In genomic region chr1:17165823-17166222, GRCh38 we compare ENCODE assay signal across 2 cellular contexts.
TF ChIP-seq lines count a peak whose summit lies in the region.

No MANE protein-coding gene starts in this region.

TF ChIP-seq in HepG2, 621 proteins besides CTCF, POLR2A, EP300 and RAD21:
- TF ChIP-seq HNRNPK (IDR thresholded peaks at IDR 0.05; ENCODE audit: low read depth, low read length, poor library complexity, severe bottlenecking) (peak; percentile 58), ZBTB2 (CRISPR knock-in tag; IDR thresholded peaks at IDR 0.05; ENCODE audit: low read depth) (no peak)
TF ChIP-seq in HepG2: peak in this region for 1.

TF ChIP-seq in H1, 55 proteins besides CTCF, POLR2A, EP300 and RAD21:
- no peak for TF ChIP-seq GTF2F1 (IDR thresholded peaks at IDR 0.05; ENCODE audit: borderline replicate concordance, low read depth, low read length)
- no peak for TF ChIP-seq YY1 (IDR thresholded peaks at IDR 0.05; ENCODE audit: low read depth, low read length)
- no peak for TF ChIP-seq ATF2 (IDR thresholded peaks at IDR 0.05; ENCODE audit: low read length)
- TF ChIP-seq FOSL1 (IDR thresholded peaks at IDR 0.05; ENCODE audit: insufficient read depth, low read depth, low read length) = no peak
- no peak for TF ChIP-seq ZNF274 (IDR thresholded peaks at IDR 0.05; ENCODE audit: borderline replicate concordance, extremely low read depth, low read length)
- no peak for TF ChIP-seq SIRT6 (IDR thresholded peaks at IDR 0.05; ENCODE audit: low read length)
- no peak for TF ChIP-seq CHD7 (IDR thresholded peaks at IDR 0.05; ENCODE audit: insufficient replicate concordance, low read length)
- no peak for TF ChIP-seq EGR1 (IDR thresholded peaks at IDR 0.05; ENCODE audit: borderline replicate concordance, low read depth, low read length)
- TF ChIP-seq SIX5 (IDR thresholded peaks at IDR 0.05; ENCODE audit: low read depth, low read length) = no peak
- no peak for TF ChIP-seq USF2 (IDR thresholded peaks at IDR 0.05; ENCODE audit: low read length)
- TF ChIP-seq TAF7 (optimal IDR thresholded peaks at IDR 0.05; ENCODE audit: borderline replicate concordance, low read depth, low read length) = no peak
- TF ChIP-seq MAFK (IDR thresholded peaks at IDR 0.05; ENCODE audit: low read depth, low read length) = no peak
- no peak for TF ChIP-seq KDM4A (IDR thresholded peaks at IDR 0.05; ENCODE audit: low read depth, low read length, severe bottlenecking)
- TF ChIP-seq POU5F1 (IDR thresholded peaks at IDR 0.05; ENCODE audit: low read depth, low read length) = no peak
